1 cellular context compared by ENCODE assay signal in genomic region chr13:99359493-99359892, GRCh38.
TF ChIP-seq lines count a peak whose summit lies in the region.

No MANE protein-coding gene starts in this region.

TF ChIP-seq in GM23338, 12 proteins besides CTCF, POLR2A, EP300 and RAD21 (continued from another document):
- TF ChIP-seq EZH2phosphoT487 (IDR thresholded peaks at IDR 0.05; ENCODE audit: unreplicated experiment) (no peak), JUNB (IDR thresholded peaks at IDR 0.05; ENCODE audit: unreplicated experiment) (no peak), EZH2 (IDR thresholded peaks at IDR 0.05; ENCODE audit: low read depth, unreplicated experiment) (no peak), POLR2AphosphoS5 (IDR thresholded peaks at IDR 0.05; ENCODE audit: low read depth) (no peak), ETS1 (IDR thresholded peaks at IDR 0.05) (no peak), ZNF331 (CRISPR knock-in tag; IDR thresholded peaks at IDR 0.05; ENCODE audit: low read depth) (no peak), ZNF114 (CRISPR knock-in tag; IDR thresholded peaks at IDR 0.05) (no peak), REST (IDR thresholded peaks at IDR 0.05; ENCODE audit: unreplicated experiment) (no peak), NANOG (IDR thresholded peaks at IDR 0.05; ENCODE audit: borderline replicate concordance) (no peak)
TF ChIP-seq in GM23338: peak in this region for 0.
